ENCODE assay signal across 1 cellular context in genomic region chr19:5355076-5355475, GRCh38.
TF ChIP-seq lines count a peak whose summit lies in the region.

No MANE protein-coding gene starts in this region.

TF ChIP-seq in K562, 482 proteins besides CTCF, POLR2A, EP300 and RAD21 (continued from another document):
- TF ChIP-seq IRF1 (CRISPR knock-in tag; IDR thresholded peaks at IDR 0.05; ENCODE audit: borderline replicate concordance) (no peak), L3MBTL2 (IDR thresholded peaks at IDR 0.05) (no peak), JUND (IDR thresholded peaks at IDR 0.05; ENCODE audit: borderline replicate concordance, low read depth, low read length) (no peak), JUND (tag; IDR thresholded peaks at IDR 0.05; ENCODE audit: borderline replicate concordance, low read depth, low read length) (peak; percentile 23; the same call in 1 of the 3 replicates), FOS (IDR thresholded peaks at IDR 0.05; ENCODE audit: extremely low read depth, insufficient read length) (no peak), ZNF143 (CRISPR knock-in tag; IDR thresholded peaks at IDR 0.05) (peak; percentile 57)
- TF ChIP-seq, protein P1, sequence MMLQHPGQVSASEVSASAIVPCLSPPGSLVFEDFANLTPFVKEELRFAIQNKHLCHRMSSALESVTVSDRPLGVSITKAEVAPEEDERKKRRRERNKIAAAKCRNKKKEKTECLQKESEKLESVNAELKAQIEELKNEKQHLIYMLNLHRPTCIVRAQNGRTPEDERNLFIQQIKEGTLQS (IDR thresholded peaks at IDR 0.05), result peak; percentile 44
- TF ChIP-seq, protein P1 (CRISPR knock-in tag; conservative IDR thresholded peaks at IDR 0.05), result no peak
